Comparison of ENCODE assay signal across 1 cellular context in the genomic region with DNA sequence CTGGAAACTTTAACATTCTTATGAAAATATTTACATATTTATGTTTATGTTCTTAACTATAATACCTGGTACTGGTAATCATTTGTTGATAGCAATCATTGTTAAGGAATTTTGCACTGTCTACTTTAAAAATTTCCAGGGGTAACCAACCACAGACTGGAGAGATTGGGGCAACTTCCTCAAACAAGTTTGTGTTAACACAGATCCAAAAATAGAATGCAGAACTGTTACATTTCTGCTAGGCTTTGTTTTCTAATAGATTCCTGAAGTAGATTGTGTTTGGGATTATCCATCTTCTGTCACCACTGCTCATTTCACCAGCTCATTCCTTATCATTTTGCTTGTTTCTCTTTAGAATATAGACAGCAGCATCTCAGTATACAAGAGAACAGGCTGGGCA.
A peak's percentile ranks its signal among the peaks of the same experiment; 100 is the strongest.
TF ChIP-seq lines count a peak whose summit lies in the region.

No MANE protein-coding gene starts in this region.

TF ChIP-seq in GM12878, 131 proteins besides CTCF, POLR2A, EP300 and RAD21:
- TF ChIP-seq WRNIP1 (IDR thresholded peaks at IDR 0.05; ENCODE audit: borderline replicate concordance, low read depth, low read length) (no peak), MEF2A (IDR thresholded peaks at IDR 0.05; ENCODE audit: insufficient read depth, low read depth, low read length) (peak; percentile 70; the same call in 1 of the 2 replicates), RUNX3 (IDR thresholded peaks at IDR 0.05; ENCODE audit: low read length) (0 out of 2 replicates have a peak, but pooled peaks have one; percentile 13), SPI1 (IDR thresholded peaks at IDR 0.05; ENCODE audit: borderline replicate concordance, insufficient read depth, low read depth, low read length) (peak; percentile 52; the same call in 1 of the 2 replicates), MEF2B (IDR thresholded peaks at IDR 0.05; ENCODE audit: partially characterized antibody, poor library complexity, severe bottlenecking) (peak; percentile 18), IKZF2 (IDR thresholded peaks at IDR 0.05) (no peak), LARP7 (IDR thresholded peaks at IDR 0.05) (no peak)
- TF ChIP-seq, protein P1, sequence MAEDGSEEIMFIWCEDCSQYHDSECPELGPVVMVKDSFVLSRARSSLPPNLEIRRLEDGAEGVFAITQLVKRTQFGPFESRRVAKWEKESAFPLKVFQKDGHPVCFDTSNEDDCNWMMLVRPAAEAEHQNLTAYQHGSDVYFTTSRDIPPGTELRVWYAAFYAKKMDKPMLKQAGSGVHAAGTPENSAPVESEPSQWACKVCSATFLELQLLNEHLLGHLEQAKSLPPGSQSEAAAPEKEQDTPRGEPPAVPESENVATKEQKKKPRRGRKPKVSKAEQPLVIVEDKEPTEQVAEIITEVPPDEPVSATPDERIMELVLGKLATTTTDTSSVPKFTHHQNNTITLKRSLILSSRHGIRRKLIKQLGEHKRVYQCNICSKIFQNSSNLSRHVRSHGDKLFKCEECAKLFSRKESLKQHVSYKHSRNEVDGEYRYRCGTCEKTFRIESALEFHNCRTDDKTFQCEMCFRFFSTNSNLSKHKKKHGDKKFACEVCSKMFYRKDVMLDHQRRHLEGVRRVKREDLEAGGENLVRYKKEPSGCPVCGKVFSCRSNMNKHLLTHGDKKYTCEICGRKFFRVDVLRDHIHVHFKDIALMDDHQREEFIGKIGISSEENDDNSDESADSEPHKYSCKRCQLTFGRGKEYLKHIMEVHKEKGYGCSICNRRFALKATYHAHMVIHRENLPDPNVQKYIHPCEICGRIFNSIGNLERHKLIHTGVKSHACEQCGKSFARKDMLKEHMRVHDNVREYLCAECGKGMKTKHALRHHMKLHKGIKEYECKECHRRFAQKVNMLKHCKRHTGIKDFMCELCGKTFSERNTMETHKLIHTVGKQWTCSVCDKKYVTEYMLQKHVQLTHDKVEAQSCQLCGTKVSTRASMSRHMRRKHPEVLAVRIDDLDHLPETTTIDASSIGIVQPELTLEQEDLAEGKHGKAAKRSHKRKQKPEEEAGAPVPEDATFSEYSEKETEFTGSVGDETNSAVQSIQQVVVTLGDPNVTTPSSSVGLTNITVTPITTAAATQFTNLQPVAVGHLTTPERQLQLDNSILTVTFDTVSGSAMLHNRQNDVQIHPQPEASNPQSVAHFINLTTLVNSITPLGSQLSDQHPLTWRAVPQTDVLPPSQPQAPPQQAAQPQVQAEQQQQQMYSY (CRISPR knock-in tag; IDR thresholded peaks at IDR 0.05), result no peak
